ENCODE assay signal across 9 cellular contexts in the genomic region with DNA sequence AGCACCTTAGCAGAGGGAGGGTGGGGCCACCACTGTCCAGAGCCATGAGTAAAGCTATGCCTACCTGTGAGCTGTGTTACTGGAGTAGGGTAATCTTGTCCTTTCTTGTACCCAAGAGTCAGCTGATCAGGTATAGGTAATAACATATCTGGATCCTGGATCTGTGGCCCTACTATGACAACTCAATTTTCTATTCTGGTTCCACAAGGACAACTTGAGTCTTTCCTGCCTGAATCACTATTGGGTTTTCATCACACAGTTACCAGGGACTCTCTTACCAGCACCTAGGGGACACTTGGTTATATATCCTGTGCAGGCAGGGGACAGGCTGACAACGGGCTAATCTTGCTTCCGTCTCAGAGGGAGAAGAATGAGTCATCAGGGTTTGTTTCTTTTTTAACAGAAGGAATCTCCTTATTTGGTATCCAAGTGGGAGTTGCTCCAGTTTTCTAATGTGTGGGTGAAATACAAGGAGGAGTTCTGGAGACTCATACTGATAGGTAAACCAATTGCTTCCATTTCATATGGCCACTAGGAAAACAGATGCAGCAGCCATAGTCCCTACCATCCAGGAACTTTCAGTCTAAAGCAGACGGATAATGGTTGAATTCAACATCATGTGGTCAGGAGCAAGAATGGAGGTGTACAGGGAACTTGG. TPM values are rescaled to one million over a fixed set of nuclear protein-coding genes. Genes with fewer than 3 reads are reported as not detected.
DNase-seq lines count a peak whose midpoint lies in the region; ATAC-seq and TF ChIP-seq lines count a peak whose summit lies in the region.
"Had no signal": no experiment of that assay in that cellular context is flagged by ENCODE, and none has a peak within 500 bp of the region (broad histone marks: within the 10 kb centered on the region; RNA-seq: fewer than 3 reads in every experiment).

No MANE protein-coding gene starts in this region.

- intact Hi-C loops in activated T-helper 2 cell treated with anti-CD3 and anti-CD28 coated beads, Interferon-gamma antibody, Interleukin-2, Interleukin-4, amounts not matched to agents 10 μg/mL and 5 μg/mL and 100 μg/mL, durations not matched to agents 14 hours and 24 hours and 36 hours (cut with micrococcal nuclease): no loop called here
- intact Hi-C loops in heart left ventricle (cut with DNase I): no loop called here

- H3K4me3 ChIP-seq in heart left ventricle: no peak overlapping the region
- H3K4me3 ChIP-seq: BLaER1 had no signal

- peaks cover 47% of the 10 kb centered on the region for H3K4me1 Mint-ChIP-seq in activated T-helper 2 cell treated with anti-CD3 and anti-CD28 coated beads, Interferon-gamma antibody, Interleukin-2, Interleukin-4, amounts not matched to agents 10 μg/mL and 5 μg/mL and 100 μg/mL, durations not matched to agents 14 hours and 24 hours and 36 hours (ENCODE audit: low read depth)

- H3K9me3 ChIP-seq in heart left ventricle: no peaks in the 10 kb centered on the region

- peak overlapping the region in 5 of 12 donors; percentile 6 to 98 (median 12) for H3K27ac ChIP-seq in heart left ventricle
- H3K27ac ChIP-seq: BLaER1 had no signal

- H3K27ac Mint-ChIP-seq in activated T-helper 2 cell treated with anti-CD3 and anti-CD28 coated beads, Interferon-gamma antibody, Interleukin-2, Interleukin-4, amounts not matched to agents 10 μg/mL and 5 μg/mL and 100 μg/mL, durations not matched to agents 14 hours and 24 hours and 36 hours: peak overlapping the region; percentile 83

- ATAC-seq in heart left ventricle (peak in 3 of 4 donors; percentile 67 to 91 (median 84)), GM19455 (IDR thresholded peaks at IDR 0.05; ENCODE audit: unreplicated experiment) (no peak)

- peak overlapping the region; percentile 30 for H3K4me3 Mint-ChIP-seq in activated T-helper 2 cell treated with anti-CD3 and anti-CD28 coated beads, Interferon-gamma antibody, Interleukin-2, Interleukin-4, amounts not matched to agents 10 μg/mL and 5 μg/mL and 100 μg/mL, durations not matched to agents 14 hours and 24 hours and 36 hours (ENCODE audit: low read depth)

- H3K4me1 ChIP-seq in heart left ventricle: peaks cover under 1 to 64% (median 24%) of the 10 kb centered on the region in 12 donors

- H3K36me3 Mint-ChIP-seq in activated T-helper 2 cell treated with anti-CD3 and anti-CD28 coated beads, Interferon-gamma antibody, Interleukin-2, Interleukin-4, amounts not matched to agents 10 μg/mL and 5 μg/mL and 100 μg/mL, durations not matched to agents 14 hours and 24 hours and 36 hours (ENCODE audit: low read depth): peaks cover 99% of the 10 kb centered on the region

- TF ChIP-seq POLR2A in heart left ventricle (IDR thresholded peaks at IDR 0.05): no peak

- H3K27me3 ChIP-seq in heart left ventricle: no peaks in the 10 kb centered on the region
- H3K27me3 ChIP-seq: BLaER1 had no signal

- H3K9me3 Mint-ChIP-seq in activated T-helper 2 cell treated with anti-CD3 and anti-CD28 coated beads, Interferon-gamma antibody, Interleukin-2, Interleukin-4, amounts not matched to agents 10 μg/mL and 5 μg/mL and 100 μg/mL, durations not matched to agents 14 hours and 24 hours and 36 hours: peaks cover 49% of the 10 kb centered on the region

- no peaks in the 10 kb centered on the region for H3K27me3 Mint-ChIP-seq in activated T-helper 2 cell treated with anti-CD3 and anti-CD28 coated beads, Interferon-gamma antibody, Interleukin-2, Interleukin-4, amounts not matched to agents 10 μg/mL and 5 μg/mL and 100 μg/mL, durations not matched to agents 14 hours and 24 hours and 36 hours (ENCODE audit: low read depth)

- H3K36me3 ChIP-seq in heart left ventricle: peaks cover 0 to 65% (median 12%) of the 10 kb centered on the region in 9 donors

- no peak for TF ChIP-seq CTCF in heart left ventricle (IDR thresholded peaks at IDR 0.05)

- peak; percentile 42 to 46 for DNase-seq in activated CD4-positive, alpha-beta T cell treated with anti-CD3 and anti-CD28 coated beads for 4 hours
- no peak for DNase-seq in activated CD4-positive, alpha-beta T cell treated with anti-CD3 and anti-CD28 coated beads for 1 hour
- peak; percentile 73 for DNase-seq in HT1080 (ENCODE audit: low read depth)
- DNase-seq in activated T-helper 2 cell treated with anti-CD3 and anti-CD28 coated beads, Interferon-gamma antibody, Interleukin-2, Interleukin-4, amounts not matched to agents 10 μg/mL and 5 μg/mL and 100 μg/mL, durations not matched to agents 14 hours and 24 hours and 36 hours (ENCODE audit: low spot score): no peak
- DNase-seq in heart left ventricle: no peak
- peak; percentile 36 for DNase-seq in stimulated activated CD4-positive, alpha-beta T cell treated with anti-CD3 and anti-CD28 coated beads, Interleukin-4, amount 100 ng/mL, for 1 hour
- DNase-seq in NCI-H774 (lab: John Stamatoyannopoulos, UW): no peak

- 22 to 39% (median 31%) methylated on average over 3 of the region's 3 CpGs for WGBS in heart left ventricle, 4 donors

RNA-seq across cellular contexts. Expression of a gene that starts 6.8 kb away (rescaled TPM):
- 11.1 and 11.5 TPM in 2 replicates for total RNA-seq in HT1080 (2014; rRNA removed; shearing (Covaris generic))
- 7.2 and 7.7 TPM in 2 replicates for polyA plus RNA-seq in HT1080 (2015; cell fraction: cytosol; rRNA removed)
- 11.5 and 12.5 TPM in 2 replicates for polyA plus RNA-seq in HT1080 (2015; cell fraction: nucleus; rRNA removed)
- 58.5 and 68.5 TPM in 2 replicates for total RNA-seq in activated T-helper 2 cell treated with anti-CD3 and anti-CD28 coated beads, Interferon-gamma antibody, Interleukin-2, Interleukin-4, amounts not matched to agents 10 μg/mL and 5 μg/mL and 100 μg/mL, durations not matched to agents 14 hours and 24 hours and 36 hours
- 10 to 100 TPM in 2 of 9 donors, 1 to 10 TPM in 7; 3.1 to 22.6 (median 5.3) TPM for total RNA-seq in heart left ventricle
- polyA plus RNA-seq in heart left ventricle: 1 to 10 TPM; 1.6 to 5.9 TPM

Comparison
In these comparisons a context has a peak if more than half of its experiments do, and no peak if none do; other contexts are left out.
1. DNase-seq: peak in activated CD4-positive, alpha-beta T cell treated with anti-CD3 and anti-CD28 coated beads for 4 hours (2 of 2), HT1080 (single experiment) and stimulated activated CD4-positive, alpha-beta T cell treated with anti-CD3 and anti-CD28 coated beads, Interleukin-4, amount 100 ng/mL, for 1 hour (single experiment); none in activated CD4-positive, alpha-beta T cell treated with anti-CD3 and anti-CD28 coated beads for 1 hour (single experiment), activated T-helper 2 cell treated with anti-CD3 and anti-CD28 coated beads, Interferon-gamma antibody, Interleukin-2, Interleukin-4, amounts not matched to agents 10 μg/mL and 5 μg/mL and 100 μg/mL, durations not matched to agents 14 hours and 24 hours and 36 hours (single experiment), heart left ventricle (0 of 5) and NCI-H774 (single experiment).